In the genomic region with DNA sequence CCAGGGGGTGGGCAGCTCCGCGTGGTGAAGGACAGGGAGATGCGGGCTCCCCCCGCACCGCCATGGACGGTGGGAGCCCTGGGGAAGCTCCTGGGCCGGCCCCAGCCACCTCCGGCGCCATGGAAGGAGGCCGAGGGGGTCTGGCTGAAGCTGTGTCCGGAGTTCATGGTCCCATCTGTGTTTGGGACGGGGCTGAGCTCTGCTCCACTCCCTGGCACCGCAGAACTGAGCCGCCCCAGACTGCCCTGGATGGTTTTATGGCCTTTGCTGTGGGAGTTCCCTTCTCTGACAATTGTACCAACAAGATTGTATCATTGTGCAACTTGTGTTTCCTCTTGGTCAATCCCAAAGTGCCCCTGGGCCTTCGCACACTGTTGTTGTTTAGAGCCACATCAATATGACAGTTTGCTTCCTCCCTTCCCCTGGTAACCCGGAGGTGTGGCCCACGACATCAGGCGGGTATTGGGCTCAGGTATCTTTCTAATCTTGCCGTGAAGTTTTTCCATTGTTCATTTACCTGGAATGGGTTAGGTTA, we compare ENCODE assay signal across 21 cellular contexts. TPM values are rescaled to one million over a fixed set of nuclear protein-coding genes. Genes with fewer than 3 reads are reported as not detected.
DNase-seq lines count a peak whose midpoint lies in the region; ATAC-seq and TF ChIP-seq lines count a peak whose summit lies in the region.
"Had no signal": no experiment of that assay in that cellular context is flagged by ENCODE, and none has a peak within 500 bp of the region (broad histone marks: within the 10 kb centered on the region; RNA-seq: fewer than 3 reads in every experiment).

No MANE protein-coding gene starts in this region.

- peaks cover 84% of the 10 kb centered on the region for H3K27me3 ChIP-seq in SK-N-SH (ENCODE audit: insufficient read depth)
- peaks cover 5% of the 10 kb centered on the region for H3K27me3 ChIP-seq in mononuclear cell (ENCODE audit: insufficient read depth, low read length)
- H3K27me3 ChIP-seq in upper lobe of left lung = no peaks in the 10 kb centered on the region
- H3K27me3 ChIP-seq: tibial artery had no signal

- H3K9me3 Mint-ChIP-seq in osteocyte (ENCODE audit: unreplicated experiment) = no peaks in the 10 kb centered on the region
- H3K9me3 Mint-ChIP-seq: activated naive CD4-positive, alpha-beta T cell treated with anti-CD3 and anti-CD28 coated beads, Interleukin-2, amount 10 ng/mL, durations not matched to agents 7 days and 5 days; dendritic cell treated with granulocyte-macrophage colony-stimulating factor and Interleukin-4, amounts not matched to agents 40 ng/mL and 50 ng/mL, for 4 days had no signal

- no peak overlapping the region for H2AFZ ChIP-seq in SK-N-SH (ENCODE audit: low read depth)

- H3K4me2 ChIP-seq in SK-N-SH = no peak overlapping the region

- H3K27ac Mint-ChIP-seq in osteocyte (ENCODE audit: unreplicated experiment) = no peak overlapping the region
- H3K27ac Mint-ChIP-seq: activated CD4-positive, alpha-beta T cell treated with anti-CD3 and anti-CD28 coated beads for 36 hours; activated naive CD4-positive, alpha-beta T cell treated with anti-CD3 and anti-CD28 coated beads, Interleukin-2, amount 10 ng/mL, durations not matched to agents 7 days and 5 days; dendritic cell treated with granulocyte-macrophage colony-stimulating factor and Interleukin-4, amounts not matched to agents 40 ng/mL and 50 ng/mL, for 4 days had no signal

- no peaks in the 10 kb centered on the region for H4K20me1 ChIP-seq in SK-N-SH (ENCODE audit: insufficient read depth)

- in situ Hi-C loops in T47D (cut with HindIII; ENCODE audit: low pct_unique_long_range_greater_than_20kb, low sequenced_read_pairs) = no loop called here

- no peaks in the 10 kb centered on the region for H3K36me3 Mint-ChIP-seq in osteocyte (ENCODE audit: unreplicated experiment)
- H3K36me3 Mint-ChIP-seq: activated naive CD4-positive, alpha-beta T cell treated with anti-CD3 and anti-CD28 coated beads, Interleukin-2, amount 10 ng/mL, durations not matched to agents 7 days and 5 days had no signal

- H3K4me3 ChIP-seq in SK-N-SH (ENCODE audit: low read depth in 2 of 2, low read length in 1 of 2) = no peak overlapping the region
- peak overlapping the region; percentile 25 for H3K4me3 ChIP-seq in mononuclear cell (ENCODE audit: low read length)
- no peak overlapping the region for H3K4me3 ChIP-seq in upper lobe of left lung
- H3K4me3 ChIP-seq: tibial artery had no signal

- 27% methylated on average over 8 of the region's 19 CpGs for WGBS in SK-N-SH (ENCODE audit: low lambda C conversion rate)
- 80 to 84% methylated on average over 10 to 15 of the region's 19 CpGs for WGBS in upper lobe of left lung, 2 donors

- no peak for TF ChIP-seq RAD21 in SK-N-SH (IDR thresholded peaks at IDR 0.05; ENCODE audit: low read length)

- H3K36me3 ChIP-seq in SK-N-SH (replicated peaks in 1 of 2; ENCODE audit: control insufficient read depth in 1 of 2, insufficient read depth in 2 of 2, low read length in 1 of 2) (no peaks in the 10 kb centered on the region), upper lobe of left lung (no peaks in the 10 kb centered on the region)
- H3K36me3 ChIP-seq: BE2C, tibial artery had no signal

- no peaks in the 10 kb centered on the region for H3K9me3 ChIP-seq in SK-N-SH
- H3K9me3 ChIP-seq in mononuclear cell (ENCODE audit: low read depth, low read length) = no peaks in the 10 kb centered on the region
- H3K9me3 ChIP-seq in upper lobe of left lung = no peaks in the 10 kb centered on the region
- H3K9me3 ChIP-seq: BE2C, tibial artery had no signal

- H3K4me1 ChIP-seq in SK-N-SH (ENCODE audit: control insufficient read depth in 1 of 2, insufficient read depth in 2 of 2, low read depth in 1 of 2, low read length in 1 of 2) = no peaks in the 10 kb centered on the region
- peaks cover 8% of the 10 kb centered on the region for H3K4me1 ChIP-seq in mononuclear cell (ENCODE audit: insufficient read depth, low read length)
- no peaks in the 10 kb centered on the region for H3K4me1 ChIP-seq in upper lobe of left lung
- H3K4me1 ChIP-seq: BE2C had no signal

- H3K27ac ChIP-seq in SK-N-SH (ENCODE audit: low read depth in 2 of 2, low read length in 1 of 2) (no peak overlapping the region), upper lobe of left lung (peak overlapping the region in 1 of 4 donors; percentile 31)
- H3K27ac ChIP-seq: 22Rv1, tibial artery had no signal

- DNase-seq in SK-N-SH (no peak), T47D (ENCODE audit: low read depth in 1 of 2, low spot score in 1 of 2) (peak; percentile 30 to 98), upper lobe of left lung (peak in 1 of 2 donors; percentile 54), DMS 273 treated with DMSO at 0.1 percent for 48 hours (lab: John Stamatoyannopoulos, UW) (no peak), osteocyte (ENCODE audit: extremely low spot score, unreplicated experiment) (no peak)
- DNase-seq in activated naive CD4-positive, alpha-beta T cell (lab: John Stamatoyannopoulos, UW) = no peak
- DNase-seq: activated CD4-positive, alpha-beta T cell treated with anti-CD3 and anti-CD28 coated beads for 36 hours; activated naive CD4-positive, alpha-beta T cell treated with anti-CD3 and anti-CD28 coated beads, Interleukin-2, amount 10 ng/mL, durations not matched to agents 7 days and 5 days; BE2C; erythroblast; Kasumi-1; NCI-H1694; NCI-H226; NK-92 treated with Interleukin-12 subunit alpha and Interleukin-12 subunit beta, amount 100 ng/mL, for 24 hours; SHP77; tibial artery had no signal

- POLR2A ChIA-PET in SK-N-SH (lab: Yijun Ruan, JAX) = no interaction called here

- H3K79me2 ChIP-seq in SK-N-SH (ENCODE audit: insufficient read depth) = no peaks in the 10 kb centered on the region

- H3K9ac ChIP-seq in SK-N-SH = no peak overlapping the region

- H3K9me2 ChIP-seq in SK-N-SH = no peaks in the 10 kb centered on the region

- ATAC-seq in SK-N-SH treated with all-trans-retinoic acid at 6 μM for 48 hours = no peak
- peak; percentile 14 to 30 for ATAC-seq in upper lobe of left lung (ENCODE audit: low FRiP score in 2 of 2)
- ATAC-seq: activated CD4-positive, alpha-beta T cell treated with anti-CD3 and anti-CD28 coated beads for 36 hours had no signal

- CTCF ChIA-PET in SK-N-SH (lab: Yijun Ruan, JAX) = no interaction called here

- TF ChIP-seq EP300 in SK-N-SH (IDR thresholded peaks at IDR 0.05; ENCODE audit: borderline replicate concordance in 1 of 2, low read depth in 1 of 2, low read length in 1 of 2) (no peak), upper lobe of left lung (IDR thresholded peaks at IDR 0.05) (no peak)

- H3K4me1 Mint-ChIP-seq in osteocyte (ENCODE audit: unreplicated experiment) = peaks cover 6% of the 10 kb centered on the region
- H3K4me1 Mint-ChIP-seq: activated naive CD4-positive, alpha-beta T cell treated with anti-CD3 and anti-CD28 coated beads, Interleukin-2, amount 10 ng/mL, durations not matched to agents 7 days and 5 days had no signal

- no peak overlapping the region for H3K4me3 Mint-ChIP-seq in osteocyte (ENCODE audit: unreplicated experiment)
- H3K4me3 Mint-ChIP-seq: activated CD4-positive, alpha-beta T cell treated with anti-CD3 and anti-CD28 coated beads for 36 hours; activated naive CD4-positive, alpha-beta T cell treated with anti-CD3 and anti-CD28 coated beads, Interleukin-2, amount 10 ng/mL, durations not matched to agents 7 days and 5 days; dendritic cell treated with granulocyte-macrophage colony-stimulating factor and Interleukin-4, amounts not matched to agents 40 ng/mL and 50 ng/mL, for 4 days had no signal

- no peaks in the 10 kb centered on the region for H3K27me3 Mint-ChIP-seq in osteocyte (ENCODE audit: unreplicated experiment)

- TF ChIP-seq CTCF in SK-N-SH (IDR thresholded peaks at IDR 0.05) = no peak
- TF ChIP-seq CTCF in upper lobe of left lung (IDR thresholded peaks at IDR 0.05) = no peak
- no peak for TF ChIP-seq CTCF in osteocyte (IDR thresholded peaks at IDR 0.05)

- no peak for TF ChIP-seq POLR2A in upper lobe of left lung (IDR thresholded peaks at IDR 0.05)

- H3F3A ChIP-seq in SK-N-SH (replicated peaks; ENCODE audit: insufficient read depth) = no peaks in the 10 kb centered on the region

TF ChIP-seq in SK-N-SH, 30 proteins besides CTCF, POLR2A, EP300 and RAD21:
- peak; percentile 19; the same call in 1 of the 2 replicates for TF ChIP-seq EZH2phosphoT487 (IDR thresholded peaks at IDR 0.05; ENCODE audit: borderline replicate concordance, low read depth)
- TF ChIP-seq ELF1 (IDR thresholded peaks at IDR 0.05) = no peak
TF ChIP-seq in SK-N-SH: peak in this region for 1.

TF ChIP-seq in SK-N-SH treated with all-trans-retinoic acid at 6 μM for 48 hours, 23 proteins besides CTCF, POLR2A, EP300 and RAD21 (continues in another document):
- TF ChIP-seq ZFP3 (CRISPR knock-in tag; IDR thresholded peaks at IDR 0.05) (no peak), ARNTL (CRISPR knock-in tag; IDR thresholded peaks at IDR 0.05; ENCODE audit: borderline replicate concordance, low read depth) (no peak), CSDC2 (CRISPR knock-in tag; IDR thresholded peaks at IDR 0.05) (no peak), ISL1 (CRISPR knock-in tag; IDR thresholded peaks at IDR 0.05) (no peak), PPARA (CRISPR knock-in tag; IDR thresholded peaks at IDR 0.05; ENCODE audit: borderline replicate concordance) (no peak), RARB (CRISPR knock-in tag; IDR thresholded peaks at IDR 0.05) (no peak)

RNA-seq across cellular contexts. Expression of a gene that starts 0.9 kb away (rescaled TPM):
- not detected in 2 replicates for polyA plus RNA-seq in SK-N-SH (2012; rRNA removed)
- polyA plus RNA-seq in SK-N-SH (2012; cell fraction: cytosol; rRNA removed) = not detected in 2 replicates
- polyA plus RNA-seq in SK-N-SH (2012; cell fraction: nucleus; rRNA removed) = not detected in 2 replicates
- 0.52 TPM for total RNA-seq in mononuclear cell
- 10 to 100 TPM in 1 of 6 donors, 1 to 10 TPM in 4, under 1 TPM in 1; 0.49 to 10.7 (median 3.1) TPM for total RNA-seq in upper lobe of left lung
- not detected in 2 replicates for total RNA-seq in osteocyte
- total RNA-seq: activated CD4-positive, alpha-beta T cell treated with anti-CD3 and anti-CD28 coated beads for 36 hours; T-helper 2 cell treated with Interferon-gamma antibody and Interleukin-4, amounts not matched to agents 100 ng/mL and 5 ng/mL, for 36 hours had no signal

RNA-seq across cellular contexts. Expression of a gene that starts 30.2 kb away (rescaled TPM):
- not detected in 2 replicates for polyA plus RNA-seq in SK-N-SH (2012; rRNA removed)
- polyA plus RNA-seq in SK-N-SH (2012; cell fraction: cytosol; rRNA removed) = not detected in 2 replicates
- polyA plus RNA-seq in SK-N-SH (2012; cell fraction: nucleus; rRNA removed) = not detected in 2 replicates
- total RNA-seq in mononuclear cell (not detected), upper lobe of left lung (not detected), osteocyte (not detected in 2 replicates)
- total RNA-seq: activated CD4-positive, alpha-beta T cell treated with anti-CD3 and anti-CD28 coated beads for 36 hours; T-helper 2 cell treated with Interferon-gamma antibody and Interleukin-4, amounts not matched to agents 100 ng/mL and 5 ng/mL, for 36 hours had no signal

RNA-seq across cellular contexts. Expression of a gene that starts 47.6 kb away (rescaled TPM):
- polyA plus RNA-seq in SK-N-SH (2012; rRNA removed) = not detected in 2 replicates
- polyA plus RNA-seq in SK-N-SH (2012; cell fraction: cytosol; rRNA removed) = not detected in 2 replicates
- not detected in 2 replicates for polyA plus RNA-seq in SK-N-SH (2012; cell fraction: nucleus; rRNA removed)
- total RNA-seq in mononuclear cell (0.10 TPM), upper lobe of left lung (under 1 TPM in 1 of 6 donors, not detected in 5; 0.24 TPM), osteocyte (not detected in 2 replicates)
- total RNA-seq: activated CD4-positive, alpha-beta T cell treated with anti-CD3 and anti-CD28 coated beads for 36 hours; T-helper 2 cell treated with Interferon-gamma antibody and Interleukin-4, amounts not matched to agents 100 ng/mL and 5 ng/mL, for 36 hours had no signal

RNA-seq across cellular contexts. Expression of a gene that starts 51.5 kb away (rescaled TPM):
- not detected in 2 replicates for polyA plus RNA-seq in SK-N-SH (2012; rRNA removed)
- not detected in 2 replicates for polyA plus RNA-seq in SK-N-SH (2012; cell fraction: cytosol; rRNA removed)
- not detected in 2 replicates for polyA plus RNA-seq in SK-N-SH (2012; cell fraction: nucleus; rRNA removed)
- total RNA-seq in mononuclear cell (not detected), upper lobe of left lung (under 1 TPM in 2 of 6 donors, not detected in 4; 0.31 to 0.37 TPM), osteocyte (not detected in 2 replicates)
- total RNA-seq: activated CD4-positive, alpha-beta T cell treated with anti-CD3 and anti-CD28 coated beads for 36 hours; T-helper 2 cell treated with Interferon-gamma antibody and Interleukin-4, amounts not matched to agents 100 ng/mL and 5 ng/mL, for 36 hours had no signal

RNA-seq across cellular contexts. Expression of a gene that starts 57.5 kb away (rescaled TPM):
- polyA plus RNA-seq in SK-N-SH (2012; rRNA removed) = not detected in 2 replicates
- polyA plus RNA-seq in SK-N-SH (2012; cell fraction: cytosol; rRNA removed) = not detected in 2 replicates
- polyA plus RNA-seq in SK-N-SH (2012; cell fraction: nucleus; rRNA removed) = not detected in 2 replicates
- 0.31 TPM for total RNA-seq in mononuclear cell
- not detected for total RNA-seq in upper lobe of left lung
- total RNA-seq in osteocyte = not detected in 2 replicates
- total RNA-seq: activated CD4-positive, alpha-beta T cell treated with anti-CD3 and anti-CD28 coated beads for 36 hours; T-helper 2 cell treated with Interferon-gamma antibody and Interleukin-4, amounts not matched to agents 100 ng/mL and 5 ng/mL, for 36 hours had no signal

Comparison
In these comparisons a context has a peak if more than half of its experiments do, and no peak if none do; other contexts are left out.
1. DNase-seq: peak in T47D (2 of 2); none in SK-N-SH (single experiment), activated naive CD4-positive, alpha-beta T cell (0 of 4), DMS 273 treated with DMSO at 0.1 percent for 48 hours (single experiment) and osteocyte (single experiment).